Comparison of ENCODE assay signal across 18 cellular contexts in the genomic region with DNA sequence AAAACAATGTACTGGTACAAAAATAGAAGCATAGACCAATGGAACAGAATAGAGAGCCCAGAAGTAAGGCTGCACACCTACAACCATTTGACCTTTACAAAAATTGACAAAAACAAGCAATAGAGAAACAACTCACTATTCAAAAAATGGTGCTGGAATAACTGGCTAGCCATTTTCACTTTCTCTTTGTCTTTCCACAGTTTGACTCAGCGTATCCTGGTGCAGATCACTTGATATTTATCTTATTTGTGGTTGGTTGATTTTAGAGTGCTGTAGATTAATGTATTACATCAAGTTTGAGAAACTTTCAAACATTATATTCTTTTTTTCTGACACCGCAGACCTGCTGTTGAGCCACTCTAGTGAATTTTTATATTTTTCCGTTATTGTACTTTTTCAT.
A peak's percentile ranks its signal among the peaks of the same experiment; 100 is the strongest.
DNase-seq lines count a peak whose midpoint lies in the region; ATAC-seq lines count a peak whose summit lies in the region.
"Had no signal": no experiment of that assay in that cellular context is flagged by ENCODE, and none has a peak within 500 bp of the region (broad histone marks: within the 10 kb centered on the region; RNA-seq: fewer than 3 reads in every experiment).

No MANE protein-coding gene starts in this region.

- H3K4me1 ChIP-seq in effector memory CD4-positive, alpha-beta T cell (ENCODE audit: control insufficient read depth, insufficient read depth, low read length, poor library complexity, severe bottlenecking) = no peaks in the 10 kb centered on the region
- H3K4me1 ChIP-seq: HAP-1, Peyer's patch had no signal

- ATAC-seq in activated T-helper 17 cell treated with anti-CD3 and anti-CD28 coated beads, Interleukin-2, amount 50 U/mL, for 72 hours (replicated peaks) = no peak
- no peak for ATAC-seq in GM19395 (IDR thresholded peaks at IDR 0.05; ENCODE audit: unreplicated experiment)

- H3K9me3 Mint-ChIP-seq in activated T-helper 17 cell treated with anti-CD3 and anti-CD28 coated beads, Interleukin-2, amount 50 U/mL, for 72 hours = peaks cover 4% of the 10 kb centered on the region
- peaks cover 31% of the 10 kb centered on the region for H3K9me3 Mint-ChIP-seq in T-helper 2 cell treated with Interferon-gamma antibody and Interleukin-4, amounts not matched to agents 5 μg/mL and 100 μg/mL, for 36 hours

- H3K36me3 ChIP-seq in effector memory CD4-positive, alpha-beta T cell (ENCODE audit: control insufficient read depth, insufficient read depth, low read length) = no peaks in the 10 kb centered on the region
- H3K36me3 ChIP-seq: HAP-1, Peyer's patch had no signal

- no peak overlapping the region for H3K27ac ChIP-seq in effector memory CD4-positive, alpha-beta T cell (ENCODE audit: insufficient read depth, low read length, poor library complexity, severe bottlenecking)
- H3K27ac ChIP-seq: Peyer's patch had no signal

- no peak overlapping the region for H3K27ac Mint-ChIP-seq in activated T-helper 17 cell treated with anti-CD3 and anti-CD28 coated beads, Interleukin-2, amount 50 U/mL, for 72 hours
- H3K27ac Mint-ChIP-seq in T-helper 2 cell treated with Interferon-gamma antibody and Interleukin-4, amounts not matched to agents 5 μg/mL and 100 μg/mL, for 36 hours = no peak overlapping the region
- H3K27ac Mint-ChIP-seq: CD14-positive monocyte had no signal

- no peaks in the 10 kb centered on the region for H3K27me3 ChIP-seq in effector memory CD4-positive, alpha-beta T cell (replicated peaks; ENCODE audit: control insufficient read depth, insufficient read depth, low read length, poor library complexity, severe bottlenecking)
- H3K27me3 ChIP-seq: Peyer's patch had no signal

- H3K4me3 ChIP-seq in effector memory CD4-positive, alpha-beta T cell (ENCODE audit: insufficient read depth, low read depth, low read length, poor library complexity, severe bottlenecking) = no peak overlapping the region
- H3K4me3 ChIP-seq: HAP-1, Peyer's patch had no signal

- peaks cover 5% of the 10 kb centered on the region for H3K4me1 Mint-ChIP-seq in activated T-helper 17 cell treated with anti-CD3 and anti-CD28 coated beads, Interleukin-2, amount 50 U/mL, for 72 hours
- no peaks in the 10 kb centered on the region for H3K4me1 Mint-ChIP-seq in T-helper 2 cell treated with Interferon-gamma antibody and Interleukin-4, amounts not matched to agents 5 μg/mL and 100 μg/mL, for 36 hours (ENCODE audit: low read depth)
- H3K4me1 Mint-ChIP-seq: CD14-positive monocyte had no signal

- no peaks in the 10 kb centered on the region for H3K36me3 Mint-ChIP-seq in activated T-helper 17 cell treated with anti-CD3 and anti-CD28 coated beads, Interleukin-2, amount 50 U/mL, for 72 hours (ENCODE audit: low read depth)
- H3K36me3 Mint-ChIP-seq in T-helper 2 cell treated with Interferon-gamma antibody and Interleukin-4, amounts not matched to agents 5 μg/mL and 100 μg/mL, for 36 hours (ENCODE audit: low read depth) = no peaks in the 10 kb centered on the region
- H3K36me3 Mint-ChIP-seq: CD14-positive monocyte had no signal

- peak; percentile 64 for DNase-seq in A172 (ENCODE audit: low spot score)
- DNase-seq in Daoy (ENCODE audit: low read depth) = peak; percentile 2
- peak; percentile 22 for DNase-seq in HT1080 (ENCODE audit: low read depth)
- no peak for DNase-seq in mucosa of gallbladder (ENCODE audit: low spot score)
- DNase-seq in T-helper 2 cell treated with Interferon-gamma antibody and Interleukin-4, amounts not matched to agents 5 μg/mL and 100 μg/mL, for 36 hours (ENCODE audit: low spot score) = no peak
- no peak for DNase-seq in effector memory CD4-positive, alpha-beta T cell
- DNase-seq: AML-193, COR-L47, DMS153, NCI-H1436 treated with DMSO at 0.1 percent for 48 hours, NCI-H2081, NCI-H510A treated with DMSO at 0.1 percent for 48 hours, Peyer's patch, SHP77 had no signal

- H3K9me3 ChIP-seq in effector memory CD4-positive, alpha-beta T cell (ENCODE audit: control insufficient read depth, low read length) = no peaks in the 10 kb centered on the region
- H3K9me3 ChIP-seq: HAP-1, Peyer's patch had no signal

- peak overlapping the region; percentile 12 for H3K4me3 Mint-ChIP-seq in activated T-helper 17 cell treated with anti-CD3 and anti-CD28 coated beads, Interleukin-2, amount 50 U/mL, for 72 hours
- H3K4me3 Mint-ChIP-seq in T-helper 2 cell treated with Interferon-gamma antibody and Interleukin-4, amounts not matched to agents 5 μg/mL and 100 μg/mL, for 36 hours = no peak overlapping the region
- H3K4me3 Mint-ChIP-seq: CD14-positive monocyte had no signal

- H3K27me3 Mint-ChIP-seq in activated T-helper 17 cell treated with anti-CD3 and anti-CD28 coated beads, Interleukin-2, amount 50 U/mL, for 72 hours = no peaks in the 10 kb centered on the region
- H3K27me3 Mint-ChIP-seq in T-helper 2 cell treated with Interferon-gamma antibody and Interleukin-4, amounts not matched to agents 5 μg/mL and 100 μg/mL, for 36 hours (ENCODE audit: low read depth) = no peaks in the 10 kb centered on the region

Comparison
In these comparisons a context has a peak if more than half of its experiments do, and no peak if none do; other contexts are left out.
1. DNase-seq: peak in A172 (single experiment), Daoy (single experiment) and HT1080 (single experiment); none in mucosa of gallbladder (single experiment), T-helper 2 cell treated with Interferon-gamma antibody and Interleukin-4, amounts not matched to agents 5 μg/mL and 100 μg/mL, for 36 hours (single experiment) and effector memory CD4-positive, alpha-beta T cell (0 of 3).